19 cellular contexts compared by ENCODE assay signal in genomic region chrX:10971176-10971575, GRCh38.
"Had no signal": no experiment of that assay in that cellular context is flagged by ENCODE, and none has a peak within 500 bp of the region (broad histone marks: within the 10 kb centered on the region; RNA-seq: fewer than 3 reads in every experiment).

No MANE protein-coding gene starts in this region.

- H3K36me3 Mint-ChIP-seq: natural killer cell treated with Interleukin-12 subunit alpha and Interleukin-12 subunit beta and Interleukin-15 and Interleukin-18, amount 100 ng/mL, for 72 hours had no signal

- H3K4me3 Mint-ChIP-seq: activated naive CD4-positive, alpha-beta T cell treated with anti-CD3 and anti-CD28 coated beads, Interleukin-2, amount 50 U/mL, for 24 hours; natural killer cell treated with Interleukin-12 subunit alpha and Interleukin-12 subunit beta and Interleukin-15 and Interleukin-18, amount 100 ng/mL, for 72 hours had no signal

- H3K4me1 ChIP-seq: left ventricle myocardium inferior, parathyroid adenoma, testis, vagina had no signal

- H3K9ac ChIP-seq: parathyroid adenoma had no signal

- H3K36me3 ChIP-seq: ascending aorta, left ventricle myocardium inferior, vagina had no signal

- H3K27ac ChIP-seq: ascending aorta, left ventricle myocardium inferior, parathyroid adenoma, testis, vagina had no signal

- H3K9me3 ChIP-seq: ascending aorta, left ventricle myocardium inferior, testis, vagina had no signal

- DNase-seq: activated CD4-positive, alpha-beta T cell treated with anti-CD3 and anti-CD28 coated beads for 1 hour; activated gamma-delta T cell treated with Interleukin-2 at 50 U/mL for 16 hours; activated T-cell treated with anti-CD3 and anti-CD28 coated beads, Interleukin-2, amount 50 U/mL, for 1 hour; cerebellar nuclear complex; effector CD4-positive, alpha-beta T cell; glutamatergic neuron; hippocampal formation; left ventricle myocardium inferior; stimulated activated CD4-positive, alpha-beta T cell treated with anti-CD3 and anti-CD28 coated beads, Interleukin-4, amount 100 ng/mL, for 1 hour; stimulated activated naive CD4-positive, alpha-beta T cell; T-helper 9 cell; testis; trophoblast cell had no signal

- H3K4me3 ChIP-seq: ascending aorta, left ventricle myocardium inferior, testis, vagina had no signal

- H3K27me3 Mint-ChIP-seq: activated naive CD4-positive, alpha-beta T cell treated with anti-CD3 and anti-CD28 coated beads, Interleukin-2, amount 50 U/mL, for 24 hours; natural killer cell treated with Interleukin-12 subunit alpha and Interleukin-12 subunit beta and Interleukin-15 and Interleukin-18, amount 100 ng/mL, for 72 hours had no signal

- H3K4me1 Mint-ChIP-seq: activated naive CD4-positive, alpha-beta T cell treated with anti-CD3 and anti-CD28 coated beads, Interleukin-2, amount 50 U/mL, for 24 hours had no signal

- H3K27me3 ChIP-seq: ascending aorta, testis, vagina had no signal

- H3K27ac Mint-ChIP-seq: activated naive CD4-positive, alpha-beta T cell treated with anti-CD3 and anti-CD28 coated beads, Interleukin-2, amount 50 U/mL, for 24 hours; natural killer cell treated with Interleukin-12 subunit alpha and Interleukin-12 subunit beta and Interleukin-15 and Interleukin-18, amount 100 ng/mL, for 72 hours had no signal

- ATAC-seq: natural killer cell treated with Interleukin-12 subunit alpha and Interleukin-12 subunit beta and Interleukin-15 and Interleukin-18, amount 100 ng/mL, for 72 hours; sciatic nerve had no signal
